26 cellular contexts compared by ENCODE assay signal in genomic region chr2:138767101-138767500, GRCh38. TPM values are rescaled to one million over a fixed set of nuclear protein-coding genes. Genes with fewer than 3 reads are reported as not detected.
DNase-seq lines count a peak whose midpoint lies in the region; ATAC-seq and TF ChIP-seq lines count a peak whose summit lies in the region.
"Had no signal": no experiment of that assay in that cellular context is flagged by ENCODE, and none has a peak within 500 bp of the region (broad histone marks: within the 10 kb centered on the region; RNA-seq: fewer than 3 reads in every experiment).

No MANE protein-coding gene starts in this region.

- H3K4me1 ChIP-seq in gastroesophageal sphincter: no peaks in the 10 kb centered on the region
- H3K4me1 ChIP-seq: BLaER1 treated with 17β-estradiol and CSF1 and Interleukin-3, amounts not matched to agents 10 nM and 100 nM had no signal

- H3K27ac Mint-ChIP-seq in stimulated activated naive CD8-positive, alpha-beta T cell treated with anti-CD3 and anti-CD28 coated beads, Interleukin-15, amount 100 ng/mL, for 72 hours: no peak overlapping the region
- H3K27ac Mint-ChIP-seq: CD4-positive, alpha-beta memory T cell had no signal

- no peak for DNase-seq in stimulated activated naive CD8-positive, alpha-beta T cell treated with anti-CD3 and anti-CD28 coated beads, Interleukin-15, Interleukin-2, amounts not matched to agents 100 U/mL and 50 U/mL, for 24 hours
- DNase-seq in stimulated activated naive CD8-positive, alpha-beta T cell treated with anti-CD3 and anti-CD28 coated beads, Interleukin-15, amount 100 ng/mL, for 72 hours: no peak
- DNase-seq in M059J (ENCODE audit: low read depth): peak; percentile 7
- DNase-seq in epithelial cell of esophagus (ENCODE audit: low read depth): peak; percentile 48
- peak; percentile 40 for DNase-seq in kidney tubule cell (ENCODE audit: low spot score)
- no peak for DNase-seq in stimulated activated naive CD4-positive, alpha-beta T cell treated with Interleukin-2 at 50 U/mL for 16 hours (lab: John Stamatoyannopoulos, UW)
- DNase-seq: 8988T; AML-193; CD4-positive, alpha-beta memory T cell; COR-L47; DMS53; GDM1; GOT3; Karpas-422; MG63; NCI-H1105 treated with DMSO at 0.1 percent for 48 hours; NCI-H2029; NCI-H526 treated with DMSO at 0.1 percent for 48 hours; SHP77 had no signal

- H3K4me3 Mint-ChIP-seq in stimulated activated naive CD8-positive, alpha-beta T cell treated with anti-CD3 and anti-CD28 coated beads, Interleukin-15, amount 100 ng/mL, for 72 hours: no peak overlapping the region
- H3K4me3 Mint-ChIP-seq: CD4-positive, alpha-beta memory T cell had no signal

- peak; percentile 40 for ATAC-seq in stimulated activated naive CD8-positive, alpha-beta T cell treated with anti-CD3 and anti-CD28 coated beads, Interleukin-15, Interleukin-2, amounts not matched to agents 100 U/mL and 50 U/mL, for 24 hours
- ATAC-seq in stimulated activated naive CD8-positive, alpha-beta T cell treated with anti-CD3 and anti-CD28 coated beads, Interleukin-15, amount 100 ng/mL, for 72 hours: no peak
- no peak for ATAC-seq in HG03469 (IDR thresholded peaks at IDR 0.05; ENCODE audit: unreplicated experiment)
- ATAC-seq in gastroesophageal sphincter: no peak
- ATAC-seq: GM12878, HCT116 had no signal

- no peaks in the 10 kb centered on the region for H3K4me1 Mint-ChIP-seq in stimulated activated naive CD8-positive, alpha-beta T cell treated with anti-CD3 and anti-CD28 coated beads, Interleukin-15, amount 100 ng/mL, for 72 hours
- H3K4me1 Mint-ChIP-seq: CD4-positive, alpha-beta memory T cell had no signal

- WGBS in gastroesophageal sphincter (ENCODE audit: low coverage in 1 of 2), 2 donors: 21 to 63% methylated on average over 1 of the region's 1 CpG

- no peaks in the 10 kb centered on the region for H3K9me3 ChIP-seq in gastroesophageal sphincter
- H3K9me3 ChIP-seq: BLaER1 treated with 17β-estradiol and CSF1 and Interleukin-3, amounts not matched to agents 10 nM and 100 nM; MG63 had no signal

- TF ChIP-seq EP300 in gastroesophageal sphincter (IDR thresholded peaks at IDR 0.05): no peak

- H3K36me3 ChIP-seq in gastroesophageal sphincter: no peaks in the 10 kb centered on the region
- H3K36me3 ChIP-seq: BLaER1 treated with 17β-estradiol and CSF1 and Interleukin-3, amounts not matched to agents 10 nM and 100 nM; MG63 had no signal

- H3K27me3 Mint-ChIP-seq in stimulated activated naive CD8-positive, alpha-beta T cell treated with anti-CD3 and anti-CD28 coated beads, Interleukin-15, amount 100 ng/mL, for 72 hours: peaks cover 26% of the 10 kb centered on the region

- no peaks in the 10 kb centered on the region for H3K9me3 Mint-ChIP-seq in stimulated activated naive CD8-positive, alpha-beta T cell treated with anti-CD3 and anti-CD28 coated beads, Interleukin-15, amount 100 ng/mL, for 72 hours
- H3K9me3 Mint-ChIP-seq: CD4-positive, alpha-beta memory T cell had no signal

- no peak for TF ChIP-seq POLR2A in gastroesophageal sphincter (IDR thresholded peaks at IDR 0.05)

- no peaks in the 10 kb centered on the region for H3K27me3 ChIP-seq in gastroesophageal sphincter
- H3K27me3 ChIP-seq: BLaER1 treated with 17β-estradiol and CSF1 and Interleukin-3, amounts not matched to agents 10 nM and 100 nM; MG63 had no signal

- H3K4me3 ChIP-seq in epithelial cell of esophagus (ENCODE audit: low read length) (no peak overlapping the region), gastroesophageal sphincter (no peak overlapping the region)
- H3K4me3 ChIP-seq: BLaER1 treated with 17β-estradiol and CSF1 and Interleukin-3, amounts not matched to agents 10 nM and 100 nM; GM12878; MG63 had no signal

- H3K27ac ChIP-seq in gastroesophageal sphincter: no peak overlapping the region
- H3K27ac ChIP-seq: BLaER1 treated with 17β-estradiol and CSF1 and Interleukin-3, amounts not matched to agents 10 nM and 100 nM; RWPE1 had no signal

- TF ChIP-seq CTCF in epithelial cell of esophagus (IDR thresholded peaks at IDR 0.05; ENCODE audit: insufficient read depth, low read depth, low read length, missing control alignments): no peak
- no peak for TF ChIP-seq CTCF in gastroesophageal sphincter (IDR thresholded peaks at IDR 0.05)

RNA-seq across cellular contexts. Expression of gene NXPH2, which starts 13.1 kb away (rescaled TPM):
- not detected in 2 replicates for total RNA-seq in M059J (2014; rRNA removed; shearing (Covaris generic))
- total RNA-seq in gastroesophageal sphincter: not detected
- total RNA-seq: CD4-positive, alpha-beta memory T cell; GM12878; SK-MEL-5 had no signal

Comparison
In these comparisons a context has a peak if more than half of its experiments do, and no peak if none do; other contexts are left out.
1. DNase-seq: peak in M059J (single experiment), epithelial cell of esophagus (single experiment) and kidney tubule cell (single experiment); none in stimulated activated naive CD8-positive, alpha-beta T cell treated with anti-CD3 and anti-CD28 coated beads, Interleukin-15, Interleukin-2, amounts not matched to agents 100 U/mL and 50 U/mL, for 24 hours (single experiment), stimulated activated naive CD8-positive, alpha-beta T cell treated with anti-CD3 and anti-CD28 coated beads, Interleukin-15, amount 100 ng/mL, for 72 hours (0 of 2) and stimulated activated naive CD4-positive, alpha-beta T cell treated with Interleukin-2 at 50 U/mL for 16 hours (single experiment).